7 cellular contexts compared by ENCODE assay signal in genomic region chr5:118121258-118121657, GRCh38.
"Had no signal": no experiment of that assay in that cellular context is flagged by ENCODE, and none has a peak within 500 bp of the region (broad histone marks: within the 10 kb centered on the region; RNA-seq: fewer than 3 reads in every experiment).

No MANE protein-coding gene starts in this region.

- DNase-seq: GDM1, GF-D8 had no signal

- FAIRE-seq: G401.6, GM12891, GM12892, GM18507, GM19239 had no signal
